Comparison of ENCODE assay signal across 9 cellular contexts in the genomic region with DNA sequence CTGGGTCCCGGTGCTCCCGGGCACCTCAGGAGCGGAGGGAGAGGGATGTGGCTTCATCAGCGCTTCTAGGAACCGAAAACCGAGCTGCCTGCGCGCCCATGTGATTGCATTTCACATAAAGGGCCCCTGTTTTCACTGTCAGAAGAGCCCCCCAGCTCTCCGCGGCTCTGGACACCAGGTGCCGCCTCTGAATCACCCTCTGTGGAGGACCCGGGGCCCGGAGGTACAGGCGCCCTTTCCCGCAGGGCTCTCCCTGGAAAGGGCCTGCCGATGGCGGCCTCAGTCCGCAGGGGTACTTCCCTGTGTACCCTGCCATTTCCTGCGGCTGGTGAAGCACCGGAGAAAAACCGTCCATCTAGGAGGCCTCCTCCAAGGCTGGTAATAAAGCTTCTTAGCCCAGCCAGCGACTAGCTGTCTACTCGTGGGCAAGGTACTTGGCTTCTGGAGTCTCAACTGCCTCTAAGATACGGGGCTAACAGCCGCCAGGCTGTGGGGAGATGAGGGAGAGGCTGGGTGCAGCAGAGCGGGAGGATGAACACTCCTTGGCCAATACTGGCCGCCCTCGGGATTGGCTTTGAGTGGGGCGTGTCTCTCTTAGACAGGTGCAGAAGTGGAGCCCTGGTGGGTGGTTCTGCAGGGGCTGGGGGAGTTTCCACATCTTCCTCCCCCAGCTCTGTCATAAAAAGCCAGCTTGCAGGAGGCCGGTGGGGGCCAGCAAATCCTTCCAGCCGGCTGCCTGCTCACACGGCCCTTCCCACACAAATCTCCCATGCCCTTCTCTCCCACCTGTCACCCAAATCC. TPM values are rescaled to one million over a fixed set of nuclear protein-coding genes. Genes with fewer than 3 reads are reported as not detected.
DNase-seq lines count a peak whose midpoint lies in the region; ATAC-seq, FAIRE-seq and TF ChIP-seq lines count a peak whose summit lies in the region.
"Had no signal": no experiment of that assay in that cellular context is flagged by ENCODE, and none has a peak within 500 bp of the region (broad histone marks: within the 10 kb centered on the region; RNA-seq: fewer than 3 reads in every experiment).

No MANE protein-coding gene starts in this region.

- H3K27ac ChIP-seq in CD8-positive, alpha-beta memory T cell (ENCODE audit: low read depth, low read length) = peak overlapping the region; percentile 98

- peak overlapping the region; percentile 72 for H3K4me2 ChIP-seq in skeletal muscle satellite cell (ENCODE audit: low read length)

- POLR2A ChIA-PET in CD8-positive, alpha-beta memory T cell (lab: Charles Lee) = interaction anchor here (0.5 to 4.8 kb wide), 7 partner anchors 16 to 79 kb away, joined by 3 to 80 read pairs (median 5); partner anchors contain the start of gene ACTR5
- POLR2A ChIA-PET in activated CD8-positive, alpha-beta T cell treated with anti-CD3 and anti-CD28 coated beads, Interleukin-2, amount 10 ng/mL, durations not matched to agents 7 days and 5 days (lab: Charles Lee) = interaction anchor here (0.6 to 4.9 kb wide), 14 partner anchors 12 to 112 kb away, joined by 3 to 82 read pairs (median 6); partner anchors contain the start of gene ACTR5

- H3K27ac Mint-ChIP-seq in CD8-positive, alpha-beta memory T cell = peak overlapping the region; percentile 85 to 100 (median 94)
- H3K27ac Mint-ChIP-seq in activated CD8-positive, alpha-beta T cell treated with anti-CD3 and anti-CD28 coated beads, Interleukin-2, amount 10 ng/mL, durations not matched to agents 7 days and 5 days = peak overlapping the region; percentile 84
- peak overlapping the region; percentile 30 for H3K27ac Mint-ChIP-seq in glutamatergic neuron (ENCODE audit: unreplicated experiment)

- peak overlapping the region; percentile 81 to 96 (median 90) for H3K4me3 Mint-ChIP-seq in CD8-positive, alpha-beta memory T cell
- peak overlapping the region; percentile 83 for H3K4me3 Mint-ChIP-seq in activated CD8-positive, alpha-beta T cell treated with anti-CD3 and anti-CD28 coated beads, Interleukin-2, amount 10 ng/mL, durations not matched to agents 7 days and 5 days
- peak overlapping the region; percentile 85 for H3K4me3 Mint-ChIP-seq in glutamatergic neuron (ENCODE audit: unreplicated experiment)

- H3K4me1 ChIP-seq in CD8-positive, alpha-beta memory T cell (ENCODE audit: insufficient read depth, low read length) = peaks cover 65% of the 10 kb centered on the region
- peaks cover 9% of the 10 kb centered on the region for H3K4me1 ChIP-seq in skeletal muscle satellite cell (ENCODE audit: control insufficient read depth, insufficient read depth, low read length)

- FAIRE-seq in H54 (lab: Jason Lieb, UNC) = no peak

- no peaks in the 10 kb centered on the region for H3K9me3 ChIP-seq in CD8-positive, alpha-beta memory T cell (ENCODE audit: low read length)
- H3K9me3 ChIP-seq in skeletal muscle satellite cell (replicated peaks; ENCODE audit: low read length) = no peaks in the 10 kb centered on the region

- TF ChIP-seq CTCF in glutamatergic neuron (IDR thresholded peaks at IDR 0.05; ENCODE audit: partially characterized antibody, unreplicated experiment) = no peak

- peak; percentile 26 for ATAC-seq in HG03432 (IDR thresholded peaks at IDR 0.05; ENCODE audit: unreplicated experiment)
- ATAC-seq in activated CD8-positive, alpha-beta T cell treated with anti-CD3 and anti-CD28 coated beads, Interleukin-2, amount 10 ng/mL, durations not matched to agents 7 days and 5 days = peak; percentile 3
- ATAC-seq in HG02571 (IDR thresholded peaks at IDR 0.05; ENCODE audit: unreplicated experiment) = no peak

- peak; percentile 28 to 63 (median 41) for DNase-seq in CD8-positive, alpha-beta memory T cell
- peak; percentile 48 for DNase-seq in activated CD8-positive, alpha-beta T cell treated with anti-CD3 and anti-CD28 coated beads, Interleukin-2, amount 10 ng/mL, durations not matched to agents 7 days and 5 days
- DNase-seq in glutamatergic neuron (peak; percentile 44), H54 (ENCODE audit: insufficient read length, low spot score) (no peak), HuH-7 (ENCODE audit: low spot score) (no peak)

- H3K4me1 Mint-ChIP-seq in CD8-positive, alpha-beta memory T cell = peaks cover 66 to 71% (median 68%) of the 10 kb centered on the region in 3 donors
- H3K4me1 Mint-ChIP-seq in activated CD8-positive, alpha-beta T cell treated with anti-CD3 and anti-CD28 coated beads, Interleukin-2, amount 10 ng/mL, durations not matched to agents 7 days and 5 days (ENCODE audit: low read depth) = peaks cover 73% of the 10 kb centered on the region
- H3K4me1 Mint-ChIP-seq in glutamatergic neuron (ENCODE audit: low read depth, unreplicated experiment) = peaks cover 28% of the 10 kb centered on the region

- H3K4me3 ChIP-seq in CD8-positive, alpha-beta memory T cell (ENCODE audit: low read length) = peak overlapping the region; percentile 82
- no peak overlapping the region for H3K4me3 ChIP-seq in skeletal muscle satellite cell (ENCODE audit: low read length)

- CTCF ChIA-PET in CD8-positive, alpha-beta memory T cell (lab: Charles Lee) = interaction anchor here (0.9 to 6.7 kb wide), 17 partner anchors 9 to 118 kb away, joined by 3 to 66 read pairs (median 3); no protein-coding TSS in a partner anchor
- CTCF ChIA-PET in activated CD8-positive, alpha-beta T cell treated with anti-CD3 and anti-CD28 coated beads, Interleukin-2, amount 10 ng/mL, durations not matched to agents 7 days and 5 days (lab: Charles Lee) = interaction anchor here (0.8 to 6.0 kb wide), 25 partner anchors 9 to 119 kb away, joined by 3 to 59 read pairs (median 4); partner anchors contain the start of gene FAM83D

- H3K27me3 Mint-ChIP-seq in CD8-positive, alpha-beta memory T cell = peaks cover 0 to 7% of the 10 kb centered on the region in 2 donors
- no peaks in the 10 kb centered on the region for H3K27me3 Mint-ChIP-seq in activated CD8-positive, alpha-beta T cell treated with anti-CD3 and anti-CD28 coated beads, Interleukin-2, amount 10 ng/mL, durations not matched to agents 7 days and 5 days (ENCODE audit: low read depth)
- peaks cover 2% of the 10 kb centered on the region for H3K27me3 Mint-ChIP-seq in glutamatergic neuron (ENCODE audit: unreplicated experiment)

- H3K9me3 Mint-ChIP-seq in CD8-positive, alpha-beta memory T cell = no peaks in the 10 kb centered on the region
- no peaks in the 10 kb centered on the region for H3K9me3 Mint-ChIP-seq in activated CD8-positive, alpha-beta T cell treated with anti-CD3 and anti-CD28 coated beads, Interleukin-2, amount 10 ng/mL, durations not matched to agents 7 days and 5 days (ENCODE audit: insufficient read depth)
- peaks cover 6% of the 10 kb centered on the region for H3K9me3 Mint-ChIP-seq in glutamatergic neuron (ENCODE audit: unreplicated experiment)

- TF ChIP-seq POLR2A in H54 (IDR thresholded peaks at IDR 0.05; ENCODE audit: low read depth, low read length) = no peak

- H3K9ac ChIP-seq in skeletal muscle satellite cell (ENCODE audit: low read depth, low read length) = no peak overlapping the region

- H3K36me3 ChIP-seq in CD8-positive, alpha-beta memory T cell (ENCODE audit: insufficient read depth, low read length) = peaks cover 11% of the 10 kb centered on the region
- no peaks in the 10 kb centered on the region for H3K36me3 ChIP-seq in skeletal muscle satellite cell (ENCODE audit: insufficient read depth, low read length)

- peaks cover 0 to 62% (median 11%) of the 10 kb centered on the region in 3 donors for H3K36me3 Mint-ChIP-seq in CD8-positive, alpha-beta memory T cell
- H3K36me3 Mint-ChIP-seq in activated CD8-positive, alpha-beta T cell treated with anti-CD3 and anti-CD28 coated beads, Interleukin-2, amount 10 ng/mL, durations not matched to agents 7 days and 5 days (ENCODE audit: low read depth) = peaks cover 49% of the 10 kb centered on the region
- no peaks in the 10 kb centered on the region for H3K36me3 Mint-ChIP-seq in glutamatergic neuron (ENCODE audit: unreplicated experiment)

- no peaks in the 10 kb centered on the region for H3K27me3 ChIP-seq in CD8-positive, alpha-beta memory T cell (ENCODE audit: insufficient read depth, low read length, poor library complexity, severe bottlenecking)
- H3K27me3 ChIP-seq in skeletal muscle satellite cell (ENCODE audit: control insufficient read depth, insufficient read depth, low read length) = peaks cover 74% of the 10 kb centered on the region

RNA-seq across cellular contexts. Expression of gene PPP1R16B, which starts 1.6 kb away (rescaled TPM):
- total RNA-seq in CD8-positive, alpha-beta memory T cell = 100 to 1,000 TPM; 167 to 171 TPM
- polyA plus RNA-seq in CD8-positive, alpha-beta memory T cell = 40.2 TPM
- total RNA-seq in activated CD8-positive, alpha-beta T cell treated with anti-CD3 and anti-CD28 coated beads, Interleukin-2, amount 10 ng/mL, durations not matched to agents 7 days and 5 days = 10 to 100 TPM; 63.4 to 65.1 TPM
- 5.3 TPM for total RNA-seq in glutamatergic neuron (ENCODE audit: unreplicated experiment)
- total RNA-seq in skeletal muscle satellite cell (2012; rRNA removed) = not detected in 2 replicates
- polyA plus RNA-seq: fibroblast of lung had no signal

RNA-seq across cellular contexts. Expression of gene ACTR5, which starts 58.8 kb away (rescaled TPM):
- 10 to 100 TPM; 12.2 to 12.6 TPM for total RNA-seq in CD8-positive, alpha-beta memory T cell
- polyA plus RNA-seq in CD8-positive, alpha-beta memory T cell = 9.5 TPM
- total RNA-seq in activated CD8-positive, alpha-beta T cell treated with anti-CD3 and anti-CD28 coated beads, Interleukin-2, amount 10 ng/mL, durations not matched to agents 7 days and 5 days = 1 to 10 TPM; 8.4 to 9.2 TPM
- total RNA-seq in glutamatergic neuron (ENCODE audit: unreplicated experiment) = 10.1 TPM
- total RNA-seq in skeletal muscle satellite cell (2012; rRNA removed) = 5.9 and 7.1 TPM in 2 replicates

Comparison
In these comparisons a context has a peak if more than half of its experiments do, and no peak if none do; other contexts are left out.
1. DNase-seq: peak in CD8-positive, alpha-beta memory T cell (5 of 5), activated CD8-positive, alpha-beta T cell treated with anti-CD3 and anti-CD28 coated beads, Interleukin-2, amount 10 ng/mL, durations not matched to agents 7 days and 5 days (single experiment) and glutamatergic neuron (single experiment); none in H54 (single experiment) and HuH-7 (single experiment).
2. H3K27ac Mint-ChIP-seq: peak in every context shown above with its lines; median percentile 94 in CD8-positive, alpha-beta memory T cell; 84 in activated CD8-positive, alpha-beta T cell treated with anti-CD3 and anti-CD28 coated beads, Interleukin-2, amount 10 ng/mL, durations not matched to agents 7 days and 5 days; 30 in glutamatergic neuron.
3. RNA of gene PPP1R16B, which starts 1.6 kb away (total RNA-seq): 167 to 171 TPM in CD8-positive, alpha-beta memory T cell and 63.4 to 65.1 TPM in activated CD8-positive, alpha-beta T cell treated with anti-CD3 and anti-CD28 coated beads, Interleukin-2, amount 10 ng/mL, durations not matched to agents 7 days and 5 days; 5.3 TPM in glutamatergic neuron (single experiment); every median in the first group is over 10 times any median in the second.
4. Peak in every context shown above with its lines, with median percentiles within 50 percentile points of each other: H3K4me3 Mint-ChIP-seq.